ENCODE assay signal across 12 cellular contexts in the genomic region with DNA sequence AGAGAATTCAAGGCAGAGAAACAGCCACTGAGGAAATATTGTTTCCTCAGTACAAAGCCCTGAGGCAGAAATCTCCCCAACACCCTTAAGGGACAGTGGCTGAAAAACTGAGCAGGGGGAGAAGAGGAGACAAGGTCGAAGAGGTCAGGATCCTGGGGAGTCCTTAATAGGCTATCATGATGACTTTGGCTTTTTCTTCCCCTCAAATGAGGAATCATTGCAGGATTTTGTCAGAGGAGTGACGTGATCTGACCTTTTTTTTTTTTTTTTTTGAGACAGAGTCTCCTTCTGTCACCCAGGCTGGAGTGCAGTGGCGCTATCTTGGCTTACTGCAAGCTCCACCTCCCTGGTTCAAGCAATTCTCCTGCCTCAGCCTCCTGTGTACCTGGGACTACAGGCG. TPM values are rescaled to one million over a fixed set of nuclear protein-coding genes. Genes with fewer than 3 reads are reported as not detected.
DNase-seq lines count a peak whose midpoint lies in the region; ATAC-seq and TF ChIP-seq lines count a peak whose summit lies in the region.
"Had no signal": no experiment of that assay in that cellular context is flagged by ENCODE, and none has a peak within 500 bp of the region (broad histone marks: within the 10 kb centered on the region; RNA-seq: fewer than 3 reads in every experiment).

No MANE protein-coding gene starts in this region.

- no peak overlapping the region for H2BK120ac ChIP-seq in mesendoderm (ENCODE audit: low read depth, low read length)

- H3K36me3 ChIP-seq in CD4-positive, alpha-beta memory T cell (ENCODE audit: insufficient read depth, low read length), result peaks cover 21% of the 10 kb centered on the region
- peaks cover 19% of the 10 kb centered on the region for H3K36me3 ChIP-seq in OCI-LY1 (ENCODE audit: insufficient read depth, low read length)
- peaks cover 0 to 8% of the 10 kb centered on the region in 2 donors for H3K36me3 ChIP-seq in psoas muscle (ENCODE audit: insufficient read depth in 1 of 2, low read depth in 1 of 2)
- peaks cover 3% of the 10 kb centered on the region for H3K36me3 ChIP-seq in mesendoderm (ENCODE audit: control insufficient read depth, insufficient read depth, low read length)

- no peaks in the 10 kb centered on the region for H3F3A ChIP-seq in OCI-LY1 (ENCODE audit: insufficient read depth, low read length)

- H3K9me2 ChIP-seq in OCI-LY1 (ENCODE audit: low read depth, low read length), result no peaks in the 10 kb centered on the region

- H3K56ac ChIP-seq in mesendoderm (ENCODE audit: low read length), result no peak overlapping the region

- H3K79me1 ChIP-seq in mesendoderm (ENCODE audit: low read length), result peaks cover 48% of the 10 kb centered on the region

- H3K9me3 ChIP-seq in CD4-positive, alpha-beta memory T cell (ENCODE audit: control insufficient read depth in 1 of 2, low read length in 2 of 2), result no peaks in the 10 kb centered on the region
- H3K9me3 ChIP-seq in OCI-LY1 (ENCODE audit: low read length), result no peaks in the 10 kb centered on the region
- no peaks in the 10 kb centered on the region for H3K9me3 ChIP-seq in psoas muscle
- H3K9me3 ChIP-seq: left lung had no signal

- no peak overlapping the region for H2AFZ ChIP-seq in OCI-LY1 (ENCODE audit: low read length)

- no peak overlapping the region for H3K27ac ChIP-seq in CD4-positive, alpha-beta memory T cell (ENCODE audit: low read depth, low read length)
- H3K27ac ChIP-seq in OCI-LY1 (ENCODE audit: low read depth, low read length, poor library complexity, severe bottlenecking), result peak overlapping the region; percentile 76
- peak overlapping the region; percentile 19 to 59 for H3K27ac ChIP-seq in coronary artery
- peak overlapping the region; percentile 94 for H3K27ac ChIP-seq in psoas muscle
- H3K27ac ChIP-seq in mesendoderm (ENCODE audit: low read depth, low read length), result no peak overlapping the region
- H3K27ac ChIP-seq: HL-60 had no signal

- CTCF ChIA-PET in CD4-positive, alpha-beta memory T cell (lab: Charles Lee; ENCODE audit: partially characterized antibody), result interaction anchor here (3.0 to 7.2 kb wide), 4 partner anchors 16 to 22 kb away, joined by 6 to 97 read pairs (median 33); partner anchors contain the start of gene TRAPPC3

- H4K5ac ChIP-seq in mesendoderm (ENCODE audit: low read length), result no peak overlapping the region

- peaks cover 0 to 1% (median 0%) of the 10 kb centered on the region in 8 donors for H3K9me3 Mint-ChIP-seq in CD4-positive, alpha-beta memory T cell

- peaks cover 49 to 73% (median 61%) of the 10 kb centered on the region in 4 donors for H3K4me1 Mint-ChIP-seq in CD4-positive, alpha-beta memory T cell

- no peak overlapping the region for H3K23ac ChIP-seq in mesendoderm (ENCODE audit: low read length)

- H3K36me3 Mint-ChIP-seq in CD4-positive, alpha-beta memory T cell, result peaks cover 26 to 56% of the 10 kb centered on the region in 2 donors

- no peak overlapping the region for H3K4me2 ChIP-seq in OCI-LY1 (ENCODE audit: low read length)
- H3K4me2 ChIP-seq in mesendoderm (ENCODE audit: low read length), result no peak overlapping the region

- POLR2A ChIA-PET in CD4-positive, alpha-beta memory T cell (lab: Charles Lee; ENCODE audit: partially characterized antibody), result interaction anchor here (0.6 to 3.2 kb wide), 4 partner anchors 10 to 22 kb away, joined by 3 to 18 read pairs (median 10); partner anchors contain the start of gene MAP7D1

- no peak overlapping the region for H2AK5ac ChIP-seq in mesendoderm (ENCODE audit: low read length)

- ATAC-seq in psoas muscle, result no peak
- ATAC-seq: left lung had no signal

- H3K9ac ChIP-seq in OCI-LY1 (ENCODE audit: low read length), result no peak overlapping the region
- no peak overlapping the region for H3K9ac ChIP-seq in mesendoderm (ENCODE audit: low read length)

- H3K4ac ChIP-seq in mesendoderm (ENCODE audit: low read depth, low read length), result no peak overlapping the region

- H3K27me3 Mint-ChIP-seq in CD4-positive, alpha-beta memory T cell, result no peaks in the 10 kb centered on the region

- H3K4me1 ChIP-seq in CD4-positive, alpha-beta memory T cell (ENCODE audit: insufficient read depth, low read length), result peaks cover 53% of the 10 kb centered on the region
- H3K4me1 ChIP-seq in OCI-LY1 (ENCODE audit: insufficient read depth, low read length, severe bottlenecking) (peaks cover 63% of the 10 kb centered on the region), psoas muscle (peaks cover 85% of the 10 kb centered on the region), mesendoderm (ENCODE audit: control insufficient read depth, low read depth, low read length) (peaks cover 9% of the 10 kb centered on the region)

- H2BK5ac ChIP-seq in mesendoderm (ENCODE audit: low read length), result no peak overlapping the region

- no peak overlapping the region for H2BK15ac ChIP-seq in mesendoderm (replicated peaks; ENCODE audit: low read depth)

- peak overlapping the region in 1 of 8 donors; percentile 17 for H3K4me3 Mint-ChIP-seq in CD4-positive, alpha-beta memory T cell

- H4K8ac ChIP-seq in mesendoderm (ENCODE audit: low read depth, low read length), result no peak overlapping the region

- no peaks in the 10 kb centered on the region for H3K27me3 ChIP-seq in CD4-positive, alpha-beta memory T cell (ENCODE audit: insufficient read depth, low read length)
- H3K27me3 ChIP-seq in OCI-LY1 (ENCODE audit: insufficient read depth, low read length), result no peaks in the 10 kb centered on the region
- no peaks in the 10 kb centered on the region for H3K27me3 ChIP-seq in psoas muscle (ENCODE audit: insufficient read depth in 3 of 3, low read length in 2 of 3)
- H3K27me3 ChIP-seq in mesendoderm (ENCODE audit: insufficient read depth, low read length, poor library complexity), result no peaks in the 10 kb centered on the region
- H3K27me3 ChIP-seq: left lung had no signal

- no peak overlapping the region for H3K4me3 ChIP-seq in CD4-positive, alpha-beta memory T cell (ENCODE audit: low read length in 2 of 2)
- H3K4me3 ChIP-seq in OCI-LY1 (ENCODE audit: low read depth, low read length, poor library complexity, severe bottlenecking), result no peak overlapping the region
- no peak overlapping the region for H3K4me3 ChIP-seq in coronary artery
- no peak overlapping the region for H3K4me3 ChIP-seq in psoas muscle
- no peak overlapping the region for H3K4me3 ChIP-seq in mesendoderm (ENCODE audit: low read length)
- H3K4me3 ChIP-seq: left lung had no signal

- no peak for TF ChIP-seq CTCF in OCI-LY1 (IDR thresholded peaks at IDR 0.05; ENCODE audit: low read length)
- no peak for TF ChIP-seq CTCF in coronary artery (IDR thresholded peaks at IDR 0.05)
- no peak for TF ChIP-seq CTCF in psoas muscle (IDR thresholded peaks at IDR 0.05)

- intact Hi-C loops in CD4-positive, alpha-beta memory T cell (cut with micrococcal nuclease), result no loop called here
- intact Hi-C loops in psoas muscle (cut with DNase I), result loop anchor here in 1 of 2 donors (10.0 kb wide), 1 partner anchor 1859 kb away; no protein-coding TSS in a partner anchor

- no peak overlapping the region for H3K18ac ChIP-seq in mesendoderm (ENCODE audit: low read length)

- H3K79me2 ChIP-seq in OCI-LY1 (ENCODE audit: insufficient read depth, low read length) (peaks cover 16% of the 10 kb centered on the region), mesendoderm (ENCODE audit: control insufficient read depth, insufficient read depth, low read length) (peaks cover 39% of the 10 kb centered on the region)

- 51 to 83% (median 68%) methylated on average over 4 of the region's 4 CpGs for WGBS in psoas muscle, 3 donors
- WGBS in mesendoderm (ENCODE audit: extremely low coverage, insufficient coverage, low lambda C conversion rate), result no CpG with 5 or more reads among the region's 4 CpGs

- DNase-seq in CD4-positive, alpha-beta memory T cell, result no peak
- DNase-seq in coronary artery (ENCODE audit: low spot score) (no peak), psoas muscle (no peak), mesendoderm (no peak), T-helper 9 cell (no peak), hippocampal formation (lab: John Stamatoyannopoulos, UW) (no peak)
- DNase-seq: activated T-cell treated with anti-CD3 and anti-CD28 coated beads, Interleukin-2, amount 50 U/mL, for 48 hours; COR-L47; left lung; NCI-H226 had no signal

- H4K20me1 ChIP-seq in OCI-LY1 (ENCODE audit: insufficient read depth, low read length), result no peaks in the 10 kb centered on the region

- peak overlapping the region in 5 of 7 donors; percentile 50 to 88 (median 85) for H3K27ac Mint-ChIP-seq in CD4-positive, alpha-beta memory T cell

RNA-seq across cellular contexts. Expression of gene MAP7D1, which starts 10.2 kb away (rescaled TPM):
- total RNA-seq in CD4-positive, alpha-beta memory T cell, result 100 to 1,000 TPM; 221 to 222 TPM
- 10 to 100 TPM in 1 of 2 donors, 1 to 10 TPM in 1; 4.1 to 68.3 TPM for polyA plus RNA-seq in CD4-positive, alpha-beta memory T cell
- 100 to 1,000 TPM; 209 to 230 (median 215) TPM for total RNA-seq in psoas muscle
- 100 to 1,000 TPM; 117 to 342 (median 165) TPM for polyA plus RNA-seq in psoas muscle
- 38.9 TPM for polyA plus RNA-seq in mesendoderm (2013, experiment 1 of 2)
- 40.0 TPM for polyA plus RNA-seq in mesendoderm (2013, experiment 2 of 2)

RNA-seq across cellular contexts. Expression of gene TRAPPC3, which starts 16.9 kb away (rescaled TPM):
- total RNA-seq in CD4-positive, alpha-beta memory T cell, result 10 to 100 TPM; 51.8 to 56.4 TPM
- polyA plus RNA-seq in CD4-positive, alpha-beta memory T cell, result 100 to 1,000 TPM; 107 to 190 TPM
- 10 to 100 TPM; 34.8 to 44.4 (median 38.7) TPM for total RNA-seq in psoas muscle
- 10 to 100 TPM; 43.8 to 91.8 (median 73.0) TPM for polyA plus RNA-seq in psoas muscle
- 40.2 TPM for polyA plus RNA-seq in mesendoderm (2013, experiment 1 of 2)
- 41.3 TPM for polyA plus RNA-seq in mesendoderm (2013, experiment 2 of 2)

RNA-seq across cellular contexts. Expression of gene COL8A2, which starts 41.1 kb away (rescaled TPM):
- under 1 TPM; 0.25 to 0.26 TPM for total RNA-seq in CD4-positive, alpha-beta memory T cell
- polyA plus RNA-seq in CD4-positive, alpha-beta memory T cell, result not detected
- total RNA-seq in psoas muscle, result under 1 TPM; 0.15 to 0.41 (median 0.30) TPM
- polyA plus RNA-seq in psoas muscle, result under 1 TPM; 0.06 to 0.12 (median 0.10) TPM
- polyA plus RNA-seq in mesendoderm (2013, experiment 1 of 2), result 0.49 TPM
- 0.50 TPM for polyA plus RNA-seq in mesendoderm (2013, experiment 2 of 2)

RNA-seq across cellular contexts. Expression of gene THRAP3, which starts 58.1 kb away (rescaled TPM):
- 100 to 1,000 TPM; 127 to 130 TPM for total RNA-seq in CD4-positive, alpha-beta memory T cell
- polyA plus RNA-seq in CD4-positive, alpha-beta memory T cell, result 10 to 100 TPM; 58.5 to 98.6 TPM
- total RNA-seq in psoas muscle, result 100 to 1,000 TPM in 3 of 4 donors, 10 to 100 TPM in 1; 96.6 to 159 (median 124) TPM
- polyA plus RNA-seq in psoas muscle, result 10 to 100 TPM; 45.8 to 92.9 (median 80.3) TPM
- 112 TPM for polyA plus RNA-seq in mesendoderm (2013, experiment 1 of 2)
- 114 TPM for polyA plus RNA-seq in mesendoderm (2013, experiment 2 of 2)

Comparison
In these comparisons a context has a peak if more than half of its experiments do, and no peak if none do; other contexts are left out.
1. H3K27ac ChIP-seq: peak in OCI-LY1 (single experiment), coronary artery (2 of 2) and psoas muscle (single experiment); none in CD4-positive, alpha-beta memory T cell (single experiment) and mesendoderm (single experiment).